In genomic region chr16:84851192-84852127, GRCh38 we compare ENCODE assay signal across 11 cellular contexts. TPM values are rescaled to one million over a fixed set of nuclear protein-coding genes. Genes with fewer than 3 reads are reported as not detected.
A peak's percentile ranks its signal among the peaks of the same experiment; 100 is the strongest.
DNase-seq lines count a peak whose midpoint lies in the region; ATAC-seq and TF ChIP-seq lines count a peak whose summit lies in the region.
"Had no signal": no experiment of that assay in that cellular context is flagged by ENCODE, and none has a peak within 500 bp of the region (broad histone marks: within the 10 kb centered on the region; RNA-seq: fewer than 3 reads in every experiment).

No MANE protein-coding gene starts in this region.

- TF ChIP-seq CTCF in HFF-Myc (IDR thresholded peaks at IDR 0.05; ENCODE audit: low read depth, low read length, missing control alignments) (no peak), Panc1 (IDR thresholded peaks at IDR 0.05) (no peak), fibroblast of mammary gland (conservative IDR thresholded peaks at IDR 0.05; ENCODE audit: control insufficient read depth, insufficient read depth, low read depth, low read length) (no peak), type B pancreatic cell (conservative IDR thresholded peaks at IDR 0.05) (no peak), sigmoid colon (IDR thresholded peaks at IDR 0.05) (no peak)

- DNase-seq in HFF-Myc (ENCODE audit: extremely low read depth, low read depth) (peak; percentile 61), Panc1 (ENCODE audit: low read depth, low spot score) (peak; percentile 81), fibroblast of mammary gland (ENCODE audit: low read depth) (peak; percentile 97), type B pancreatic cell (ENCODE audit: extremely low spot score, unreplicated experiment) (no peak), sigmoid colon (no peak), iPS-NIHi7 (ENCODE audit: extremely low spot score) (no peak)
- DNase-seq: activated T-cell treated with anti-CD3 and anti-CD28 coated beads, Interleukin-2, amount 50 U/mL, for 4 hours; erythroblast; Peyer's patch had no signal

- H3K27ac Mint-ChIP-seq in type B pancreatic cell: peak overlapping the region; percentile 47
- H3K27ac Mint-ChIP-seq: neural progenitor cell had no signal

- CTCF ChIA-PET in Panc1 (lab: Charles Lee): no interaction called here

- no peak for TF ChIP-seq POLR2A in sigmoid colon (IDR thresholded peaks at IDR 0.05)

- BruUV-seq in Panc1 (replicated peaks; lab: Mats Ljungman, UMichigan): no TSS peak

- intact Hi-C loops in Panc1 (cut with micrococcal nuclease; ENCODE audit: unreplicated experiment) (no loop called here), sigmoid colon (cut with DNase I) (no loop called here)

- ATAC-seq in Panc1: peak; percentile 91
- ATAC-seq in HG02678 (IDR thresholded peaks at IDR 0.05; ENCODE audit: unreplicated experiment): no peak
- ATAC-seq: activated T-cell treated with anti-CD3 and anti-CD28 coated beads, Interleukin-2, amount 50 U/mL, for 4 hours had no signal

- no peak overlapping the region for H3K4me3 ChIP-seq in HFF-Myc (replicated peaks; ENCODE audit: low read depth, low read length)
- no peak overlapping the region for H3K4me3 ChIP-seq in Panc1 (ENCODE audit: low read depth in 2 of 2, low read length in 2 of 2)
- no peak overlapping the region for H3K4me3 ChIP-seq in fibroblast of mammary gland (ENCODE audit: control insufficient read depth, low read depth, low read length)
- no peak overlapping the region for H3K4me3 ChIP-seq in sigmoid colon
- H3K4me3 ChIP-seq: neural progenitor cell, Peyer's patch had no signal

- in situ Hi-C loops in Panc1 (cut with HindIII; ENCODE audit: low pct_unique_long_range_greater_than_20kb, low sequenced_read_pairs): no loop called here

- TF ChIP-seq EP300 in sigmoid colon (IDR thresholded peaks at IDR 0.05): no peak

- no peaks in the 10 kb centered on the region for H3K27me3 ChIP-seq in Panc1 (ENCODE audit: control insufficient read depth, insufficient read depth, low read length)
- no peaks in the 10 kb centered on the region for H3K27me3 ChIP-seq in sigmoid colon
- H3K27me3 ChIP-seq: Peyer's patch had no signal

- H3K4me1 Mint-ChIP-seq in type B pancreatic cell (ENCODE audit: unreplicated experiment): peaks cover 20% of the 10 kb centered on the region

- peaks cover 43% of the 10 kb centered on the region for H3K4me1 ChIP-seq in Panc1 (ENCODE audit: control insufficient read depth, insufficient read depth, low read length)
- H3K4me1 ChIP-seq in sigmoid colon: no peaks in the 10 kb centered on the region
- H3K4me1 ChIP-seq: Peyer's patch had no signal

- H3K36me3 Mint-ChIP-seq in type B pancreatic cell: peaks cover 27% of the 10 kb centered on the region

- peak overlapping the region; percentile 80 for H3K27ac ChIP-seq in Panc1 (ENCODE audit: low read length)
- no peak overlapping the region for H3K27ac ChIP-seq in sigmoid colon
- H3K27ac ChIP-seq: neural progenitor cell had no signal

- 71 to 80% methylated on average over 18 of the region's 18 CpGs for WGBS in sigmoid colon, 2 donors

- H3K4me3 Mint-ChIP-seq in type B pancreatic cell: no peak overlapping the region
- H3K4me3 Mint-ChIP-seq: activated T-cell treated with anti-CD3 and anti-CD28 coated beads, Interleukin-2, amount 50 U/mL, for 4 hours; neural progenitor cell had no signal

- H3K9me3 Mint-ChIP-seq in type B pancreatic cell: no peaks in the 10 kb centered on the region
- H3K9me3 Mint-ChIP-seq: activated T-cell treated with anti-CD3 and anti-CD28 coated beads, Interleukin-2, amount 50 U/mL, for 4 hours had no signal

- POLR2A ChIA-PET in Panc1 (lab: Charles Lee): no interaction called here

- no peaks in the 10 kb centered on the region for H3K27me3 Mint-ChIP-seq in type B pancreatic cell

- no peaks in the 10 kb centered on the region for H3K36me3 ChIP-seq in Panc1 (ENCODE audit: control insufficient read depth, insufficient read depth, low read length)
- peaks cover 43 to 100% (median 83%) of the 10 kb centered on the region in 4 donors for H3K36me3 ChIP-seq in sigmoid colon
- H3K36me3 ChIP-seq: neural progenitor cell had no signal

- H3K9me3 ChIP-seq in Panc1 (ENCODE audit: control insufficient read depth, insufficient read depth, low read depth, low read length): no peaks in the 10 kb centered on the region
- H3K9me3 ChIP-seq in sigmoid colon: no peaks in the 10 kb centered on the region
- H3K9me3 ChIP-seq: Peyer's patch had no signal

RNA-seq across cellular contexts. Expression of gene CRISPLD2, which starts 31.7 kb away (rescaled TPM):
- total RNA-seq in Panc1 (2021; ENCODE audit: unreplicated experiment) (12.9 TPM), type B pancreatic cell (ENCODE audit: low replicate concordance) (17.8 and 57.2 TPM in 2 replicates), sigmoid colon (100 to 1,000 TPM; 140 to 545 (median 260) TPM)
- polyA plus RNA-seq in Panc1 (2012; ENCODE audit: insufficient read length): 5.1 TPM
- 10 to 100 TPM in 1 of 3 donors, 1 to 10 TPM in 2; 3.0 to 27.3 (median 6.0) TPM for polyA plus RNA-seq in sigmoid colon

Comparison
In these comparisons a context has a peak if more than half of its experiments do, and no peak if none do; other contexts are left out.
1. DNase-seq: peak in HFF-Myc (single experiment), Panc1 (single experiment) and fibroblast of mammary gland (single experiment); none in type B pancreatic cell (single experiment), sigmoid colon (single experiment) and iPS-NIHi7 (single experiment).